Comparison of ENCODE assay signal across 17 cellular contexts in genomic region chr13:30148791-30149190, GRCh38.
A peak's percentile ranks its signal among the peaks of the same experiment; 100 is the strongest.
DNase-seq lines count a peak whose midpoint lies in the region; ATAC-seq and TF ChIP-seq lines count a peak whose summit lies in the region.
"Had no signal": no experiment of that assay in that cellular context is flagged by ENCODE, and none has a peak within 500 bp of the region (broad histone marks: within the 10 kb centered on the region; RNA-seq: fewer than 3 reads in every experiment).

No MANE protein-coding gene starts in this region.

- H2AK5ac ChIP-seq in neuronal stem cell (ENCODE audit: low read depth, low read length): peak overlapping the region; percentile 35

- CTCF ChIA-PET in activated CD4-positive, alpha-beta T cell treated with anti-CD3 and anti-CD28 coated beads for 36 hours (lab: Charles Lee): interaction anchor here (0.9 to 7.3 kb wide), 4 partner anchors 9 to 20 kb away, joined by 4 to 45 read pairs (median 12); no protein-coding TSS in a partner anchor
- CTCF ChIA-PET in CD8-positive, alpha-beta T cell (lab: Charles Lee): interaction anchor here (1.0 to 30.1 kb wide), 4 partner anchors 9 to 35 kb away, joined by 4 to 630 read pairs (median 30); no protein-coding TSS in a partner anchor

- H3K27me3 ChIP-seq in CD8-positive, alpha-beta T cell (ENCODE audit: insufficient read depth, low read length): no peaks in the 10 kb centered on the region
- peaks cover 0 to 7% (median 2%) of the 10 kb centered on the region in 3 experiments for H3K27me3 ChIP-seq in neuronal stem cell (ENCODE audit: control insufficient read depth in 3 of 3, insufficient read depth in 3 of 3, low read depth in 1 of 3, low read length in 3 of 3)
- H3K27me3 ChIP-seq: breast epithelium had no signal

- no peak for TF ChIP-seq CTCF in CD8-positive, alpha-beta T cell (IDR thresholded peaks at IDR 0.05)

- H3K36me3 ChIP-seq in CD8-positive, alpha-beta T cell (ENCODE audit: insufficient read depth, low read length): no peaks in the 10 kb centered on the region
- H3K36me3 ChIP-seq in neuronal stem cell (replicated peaks in 1 of 2; ENCODE audit: control insufficient read depth in 2 of 2, insufficient read depth in 2 of 2, low read length in 2 of 2): no peaks in the 10 kb centered on the region
- H3K36me3 ChIP-seq: breast epithelium, esophagus muscularis mucosa, suprapubic skin had no signal

- no peak overlapping the region for H3K18ac ChIP-seq in neuronal stem cell (ENCODE audit: low read length)

- ATAC-seq in activated CD4-positive, alpha-beta T cell treated with anti-CD3 and anti-CD28 coated beads for 36 hours: no peak
- no peak for ATAC-seq in CD8-positive, alpha-beta T cell
- no peak for ATAC-seq in activated naive CD8-positive, alpha-beta T cell treated with anti-CD3 and anti-CD28 coated beads, Interleukin-2, amount 10 ng/mL, durations not matched to agents 7 days and 5 days (ENCODE audit: low read depth)
- ATAC-seq in GM21529 (IDR thresholded peaks at IDR 0.05; ENCODE audit: unreplicated experiment) (no peak), GM21515 (IDR thresholded peaks at IDR 0.05; ENCODE audit: unreplicated experiment) (no peak)
- ATAC-seq: K562, WTC11 had no signal

- H3K14ac ChIP-seq in neuronal stem cell (ENCODE audit: low read length): no peak overlapping the region

- H3K4me1 Mint-ChIP-seq in activated CD4-positive, alpha-beta T cell treated with anti-CD3 and anti-CD28 coated beads for 36 hours: peaks cover 88% of the 10 kb centered on the region
- peaks cover 79% of the 10 kb centered on the region for H3K4me1 Mint-ChIP-seq in CD8-positive, alpha-beta T cell (ENCODE audit: low read depth)
- H3K4me1 Mint-ChIP-seq in activated naive CD8-positive, alpha-beta T cell treated with anti-CD3 and anti-CD28 coated beads, Interleukin-2, amount 10 ng/mL, durations not matched to agents 7 days and 5 days: peaks cover 44% of the 10 kb centered on the region

- no peak overlapping the region for H2AFZ ChIP-seq in neuronal stem cell (ENCODE audit: low read length)
- H2AFZ ChIP-seq: parathyroid adenoma had no signal

- no peak overlapping the region for H4K91ac ChIP-seq in neuronal stem cell (ENCODE audit: low read depth, low read length, poor library complexity)

- H3K4me2 ChIP-seq in neuronal stem cell (ENCODE audit: insufficient read depth, low read length, poor library complexity, severe bottlenecking): no peak overlapping the region

- H2BK120ac ChIP-seq in neuronal stem cell (ENCODE audit: low read depth, low read length): no peak overlapping the region

- DNase-seq in activated CD4-positive, alpha-beta T cell treated with anti-CD3 and anti-CD28 coated beads for 36 hours: no peak
- no peak for DNase-seq in activated CD4-positive, alpha-beta T cell treated with anti-CD3 and anti-CD28 coated beads, Interleukin-2, amount 50 U/mL, for 1 hour
- no peak for DNase-seq in CD8-positive, alpha-beta T cell
- DNase-seq in activated naive CD8-positive, alpha-beta T cell treated with anti-CD3 and anti-CD28 coated beads, Interleukin-2, amount 10 ng/mL, durations not matched to agents 7 days and 5 days: no peak
- DNase-seq in neuronal stem cell (ENCODE audit: low spot score) (no peak), NCI-H1436 (lab: John Stamatoyannopoulos, UW) (no peak)
- DNase-seq: activated CD8-positive, alpha-beta memory T cell treated with anti-CD3 and anti-CD28 coated beads, Interleukin-2, amount 50 U/mL, for 48 hours; NCI-H2029 had no signal

- no peaks in the 10 kb centered on the region for H3K79me1 ChIP-seq in neuronal stem cell (ENCODE audit: low read depth, low read length)

- POLR2A ChIA-PET in activated CD4-positive, alpha-beta T cell treated with anti-CD3 and anti-CD28 coated beads for 36 hours (lab: Charles Lee): no interaction called here
- POLR2A ChIA-PET in CD8-positive, alpha-beta T cell (lab: Charles Lee): interaction anchor here (0.8 to 4.2 kb wide), 8 partner anchors 8 to 469 kb away, joined by 3 to 19 read pairs (median 4); partner anchors contain the start of genes HMGB1 and USPL1
- POLR2A ChIA-PET in activated naive CD8-positive, alpha-beta T cell treated with anti-CD3 and anti-CD28 coated beads, Interleukin-2, amount 10 ng/mL, durations not matched to agents 7 days and 5 days (lab: Charles Lee): interaction anchor here (1.8 to 2.5 kb wide), 2 partner anchors 16 to 469 kb away, joined by 5 to 7 read pairs; partner anchors contain the start of gene USPL1

- peaks cover 9% of the 10 kb centered on the region for H3K9me3 ChIP-seq in CD8-positive, alpha-beta T cell (ENCODE audit: low read length)
- H3K9me3 ChIP-seq in neuronal stem cell (replicated peaks in 1 of 2; ENCODE audit: control insufficient read depth in 2 of 2, insufficient read depth in 1 of 2, low read depth in 1 of 2, low read length in 2 of 2): no peaks in the 10 kb centered on the region
- H3K9me3 ChIP-seq: breast epithelium, esophagus muscularis mucosa, suprapubic skin had no signal

- peak overlapping the region; percentile 34 for H3K27ac ChIP-seq in CD8-positive, alpha-beta T cell (ENCODE audit: low read depth, low read length)
- H3K27ac ChIP-seq in neuronal stem cell (replicated peaks; ENCODE audit: low read length): no peak overlapping the region
- H3K27ac ChIP-seq: C4-2B, esophagus muscularis mucosa, parathyroid adenoma, suprapubic skin had no signal

- no peak overlapping the region for H3K4ac ChIP-seq in neuronal stem cell (ENCODE audit: low read length)

- H3K4me1 ChIP-seq in CD8-positive, alpha-beta T cell (ENCODE audit: insufficient read depth, low read length): peaks cover 73% of the 10 kb centered on the region
- peaks cover 0 to under 1% of the 10 kb centered on the region in 2 donors for H3K4me1 ChIP-seq in neuronal stem cell (ENCODE audit: control insufficient read depth in 2 of 2, insufficient read depth in 1 of 2, low read depth in 1 of 2, low read length in 2 of 2)
- H3K4me1 ChIP-seq: parathyroid adenoma, suprapubic skin had no signal

- H2BK12ac ChIP-seq in neuronal stem cell (ENCODE audit: low read length): no peak overlapping the region

- H3K23ac ChIP-seq in neuronal stem cell (ENCODE audit: low read depth, low read length, poor library complexity): no peak overlapping the region

- no peak overlapping the region for H2BK5ac ChIP-seq in neuronal stem cell (ENCODE audit: low read length)

- no peak overlapping the region for H4K8ac ChIP-seq in neuronal stem cell (ENCODE audit: low read depth, low read length)

- no peak overlapping the region for H3K4me3 Mint-ChIP-seq in activated CD4-positive, alpha-beta T cell treated with anti-CD3 and anti-CD28 coated beads for 36 hours
- H3K4me3 Mint-ChIP-seq in CD8-positive, alpha-beta T cell: peak overlapping the region; percentile 2
- H3K4me3 Mint-ChIP-seq in activated naive CD8-positive, alpha-beta T cell treated with anti-CD3 and anti-CD28 coated beads, Interleukin-2, amount 10 ng/mL, durations not matched to agents 7 days and 5 days: no peak overlapping the region
- H3K4me3 Mint-ChIP-seq: WTC11 had no signal

- intact Hi-C loops in activated CD4-positive, alpha-beta T cell treated with anti-CD3 and anti-CD28 coated beads for 36 hours (cut with DNase I, micrococcal nuclease): loop anchor here (1.0 to 10.0 kb wide), 7 partner anchors 10 to 1014 kb away; partner anchors contain the start of genes USPL1 (in 2 of the 2), HMGB1 (in 1 of the 2), HSPH1 (in 1 of the 2) and KATNAL1 (in 1 of the 2)
- intact Hi-C loops in CD8-positive, alpha-beta T cell (cut with DNase I, micrococcal nuclease): loop anchor here in 1 of 2 experiments (5.0 to 10.0 kb wide), 2 partner anchors 314 to 596 kb away; no protein-coding TSS in a partner anchor

- no peak overlapping the region for H2BK15ac ChIP-seq in neuronal stem cell (ENCODE audit: low read length)

- no peak overlapping the region for H3K4me3 ChIP-seq in CD8-positive, alpha-beta T cell (ENCODE audit: low read depth, low read length)
- no peak overlapping the region for H3K4me3 ChIP-seq in neuronal stem cell (ENCODE audit: low read length in 2 of 2)
- H3K4me3 ChIP-seq: breast epithelium, esophagus muscularis mucosa, K562, suprapubic skin had no signal

- no CpG with 5 or more reads among the region's 8 CpGs for WGBS in neuronal stem cell (ENCODE audit: extremely low coverage in 2 of 2, insufficient read length in 2 of 2, insufficient replicate concordance in 1 of 2), 2 donors

- peaks cover 10% of the 10 kb centered on the region for H3K36me3 Mint-ChIP-seq in activated CD4-positive, alpha-beta T cell treated with anti-CD3 and anti-CD28 coated beads for 36 hours (ENCODE audit: low read depth)
- H3K36me3 Mint-ChIP-seq in CD8-positive, alpha-beta T cell: no peaks in the 10 kb centered on the region
- H3K36me3 Mint-ChIP-seq in activated naive CD8-positive, alpha-beta T cell treated with anti-CD3 and anti-CD28 coated beads, Interleukin-2, amount 10 ng/mL, durations not matched to agents 7 days and 5 days: peaks cover 4% of the 10 kb centered on the region
- H3K36me3 Mint-ChIP-seq: WTC11 had no signal

- H3K9ac ChIP-seq in neuronal stem cell (ENCODE audit: low read depth, low read length, poor library complexity): no peak overlapping the region
- H3K9ac ChIP-seq: parathyroid adenoma had no signal

- peaks cover 3% of the 10 kb centered on the region for H3K9me3 Mint-ChIP-seq in activated CD4-positive, alpha-beta T cell treated with anti-CD3 and anti-CD28 coated beads for 36 hours (ENCODE audit: low read depth)
- peaks cover 6% of the 10 kb centered on the region for H3K9me3 Mint-ChIP-seq in CD8-positive, alpha-beta T cell
- peaks cover 3% of the 10 kb centered on the region for H3K9me3 Mint-ChIP-seq in activated naive CD8-positive, alpha-beta T cell treated with anti-CD3 and anti-CD28 coated beads, Interleukin-2, amount 10 ng/mL, durations not matched to agents 7 days and 5 days

- peak overlapping the region; percentile 87 for H3K27ac Mint-ChIP-seq in activated CD4-positive, alpha-beta T cell treated with anti-CD3 and anti-CD28 coated beads for 36 hours
- peak overlapping the region; percentile 95 for H3K27ac Mint-ChIP-seq in CD8-positive, alpha-beta T cell
- H3K27ac Mint-ChIP-seq in activated naive CD8-positive, alpha-beta T cell treated with anti-CD3 and anti-CD28 coated beads, Interleukin-2, amount 10 ng/mL, durations not matched to agents 7 days and 5 days: peak overlapping the region; percentile 74
- H3K27ac Mint-ChIP-seq: WTC11 had no signal

- H3K27me3 Mint-ChIP-seq in activated CD4-positive, alpha-beta T cell treated with anti-CD3 and anti-CD28 coated beads for 36 hours: no peaks in the 10 kb centered on the region
- no peaks in the 10 kb centered on the region for H3K27me3 Mint-ChIP-seq in CD8-positive, alpha-beta T cell (ENCODE audit: low read depth)
- H3K27me3 Mint-ChIP-seq in activated naive CD8-positive, alpha-beta T cell treated with anti-CD3 and anti-CD28 coated beads, Interleukin-2, amount 10 ng/mL, durations not matched to agents 7 days and 5 days: no peaks in the 10 kb centered on the region
